ENCODE assay signal across 9 cellular contexts in the genomic region with DNA sequence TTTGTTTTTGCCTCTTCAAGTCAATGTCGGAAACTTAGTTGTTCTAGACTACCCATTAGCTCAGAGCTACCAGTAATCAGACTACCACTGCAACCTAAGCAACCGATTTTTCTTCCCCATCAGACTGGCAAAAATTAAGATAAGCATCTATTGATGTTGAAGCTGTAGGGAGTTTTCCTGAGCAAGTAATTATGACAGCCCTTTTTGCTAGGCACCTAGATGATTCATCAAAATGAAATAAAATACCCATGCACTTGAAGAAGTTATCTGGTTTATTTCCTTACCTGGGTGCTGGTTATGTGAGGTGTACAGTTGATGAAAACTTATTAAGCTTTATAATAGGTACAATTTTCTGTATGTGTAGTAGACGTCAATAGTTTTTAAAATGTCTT. TPM values are rescaled to one million over a fixed set of nuclear protein-coding genes. Genes with fewer than 3 reads are reported as not detected.
A peak's percentile ranks its signal among the peaks of the same experiment; 100 is the strongest.
DNase-seq lines count a peak whose midpoint lies in the region; ATAC-seq and TF ChIP-seq lines count a peak whose summit lies in the region.
"Had no signal": no experiment of that assay in that cellular context is flagged by ENCODE, and none has a peak within 500 bp of the region (broad histone marks: within the 10 kb centered on the region; RNA-seq: fewer than 3 reads in every experiment).

No MANE protein-coding gene starts in this region.

- H3K27me3 ChIP-seq in OCI-LY3 (ENCODE audit: low read depth, low read length) (no peaks in the 10 kb centered on the region), ovary (no peaks in the 10 kb centered on the region)

- CTCF ChIA-PET in Calu3 (lab: Charles Lee), result no interaction called here

- H3K4me2 ChIP-seq in OCI-LY3 (ENCODE audit: low read length), result peak overlapping the region; percentile 91

- H3K36me3 ChIP-seq in OCI-LY3 (replicated peaks; ENCODE audit: low read depth, low read length) (peaks cover 5% of the 10 kb centered on the region), ovary (no peaks in the 10 kb centered on the region)

- H3K4me1 ChIP-seq in OCI-LY3 (ENCODE audit: low read length) (peaks cover 11% of the 10 kb centered on the region), ovary (ENCODE audit: insufficient read depth) (peaks cover 7% of the 10 kb centered on the region)

- intact Hi-C loops in Calu3 (cut with micrococcal nuclease; ENCODE audit: unreplicated experiment) (no loop called here), ovary (cut with DNase I) (no loop called here), posterior cingulate gyrus (cut with DNase I) (no loop called here)

- H3K9me3 ChIP-seq in OCI-LY3 (ENCODE audit: insufficient read depth, low read length), result no peaks in the 10 kb centered on the region
- H3K9me3 ChIP-seq in ovary, result no peaks in the 10 kb centered on the region

- no peak for TF ChIP-seq CTCF in Calu3 (IDR thresholded peaks at IDR 0.05; ENCODE audit: unreplicated experiment)
- TF ChIP-seq CTCF in OCI-LY3 (IDR thresholded peaks at IDR 0.05; ENCODE audit: low read depth, low read length), result no peak
- TF ChIP-seq CTCF in epithelial cell of esophagus (IDR thresholded peaks at IDR 0.05; ENCODE audit: insufficient read depth, low read depth, low read length, missing control alignments), result no peak
- TF ChIP-seq CTCF in ovary (IDR thresholded peaks at IDR 0.05), result no peak

- H3K4me3 ChIP-seq in OCI-LY3 (ENCODE audit: low read length) (peak overlapping the region; percentile 94), epithelial cell of esophagus (ENCODE audit: low read length) (peak overlapping the region; percentile 82), ovary (peak overlapping the region; percentile 67)

- 26 to 39% (median 27%) methylated on average over 3 of the region's 3 CpGs for WGBS in ovary, 3 donors

- peaks cover 14% of the 10 kb centered on the region for H3K27me3 Mint-ChIP-seq in Calu3 (ENCODE audit: unreplicated experiment)

- H3K27ac ChIP-seq in OCI-LY3 (ENCODE audit: low read length), result no peak overlapping the region
- peak overlapping the region in 1 of 2 donors; percentile 69 for H3K27ac ChIP-seq in ovary

- H3K36me3 Mint-ChIP-seq in Calu3 (ENCODE audit: insufficient read depth, unreplicated experiment), result peaks cover 18% of the 10 kb centered on the region

- H3K9ac ChIP-seq in OCI-LY3 (ENCODE audit: low read length), result peak overlapping the region; percentile 79

- TF ChIP-seq EP300 in ovary (IDR thresholded peaks at IDR 0.05), result no peak

- peak overlapping the region; percentile 83 for H2AFZ ChIP-seq in OCI-LY3 (ENCODE audit: low read depth, low read length)

- TF ChIP-seq POLR2A in ovary (IDR thresholded peaks at IDR 0.05), result no peak

- no peak for ATAC-seq in HG03439 (IDR thresholded peaks at IDR 0.05; ENCODE audit: unreplicated experiment)

- peak overlapping the region; percentile 95 for H3K4me3 Mint-ChIP-seq in Calu3 (ENCODE audit: low read depth, unreplicated experiment)

- H3K4me1 Mint-ChIP-seq in Calu3 (ENCODE audit: low read depth, unreplicated experiment), result peaks cover 8% of the 10 kb centered on the region

- no peak overlapping the region for H3K27ac Mint-ChIP-seq in Calu3 (ENCODE audit: unreplicated experiment)

- no peaks in the 10 kb centered on the region for H4K20me1 ChIP-seq in OCI-LY3 (ENCODE audit: insufficient read depth, low read length)

- peaks cover 10% of the 10 kb centered on the region for H3K79me2 ChIP-seq in OCI-LY3 (ENCODE audit: low read length)

- no peaks in the 10 kb centered on the region for H3K9me3 Mint-ChIP-seq in Calu3 (ENCODE audit: low read depth, unreplicated experiment)

- no TSS peak for BruUV-seq in Calu3 (replicated peaks; lab: Mats Ljungman, UMichigan)

- DNase-seq in Calu3 (no peak), epithelial cell of esophagus (ENCODE audit: low read depth) (no peak), ovary (no peak), mesenteric fat pad (ENCODE audit: low spot score) (no peak), posterior cingulate gyrus (no peak), putamen (ENCODE audit: low spot score) (no peak)

RNA-seq across cellular contexts. Expression of gene COMMD4, which starts 0.6 kb away (rescaled TPM):
- total RNA-seq in Calu3 (2022) (109 TPM in 2 replicates), ovary (10 to 100 TPM; 26.2 to 48.6 (median 42.0) TPM), mesenteric fat pad (41.5 TPM)
- 10 to 100 TPM; 12.1 to 67.9 TPM for polyA plus RNA-seq in ovary

RNA-seq across cellular contexts. Expression of gene NEIL1, which starts 11.5 kb away (rescaled TPM):
- total RNA-seq in Calu3 (2022) (11.8 and 13.2 TPM in 2 replicates), ovary (10 to 100 TPM; 21.2 to 80.2 (median 36.1) TPM), mesenteric fat pad (17.9 TPM)
- polyA plus RNA-seq in ovary, result 10 to 100 TPM in 1 of 2 donors, 1 to 10 TPM in 1; 8.1 to 31.5 TPM

RNA-seq across cellular contexts. Expression of gene MAN2C1, which starts 33.1 kb away (rescaled TPM):
- total RNA-seq in Calu3 (2022) (239 and 243 TPM in 2 replicates), ovary (100 to 1,000 TPM; 166 to 277 (median 223) TPM), mesenteric fat pad (208 TPM)
- polyA plus RNA-seq in ovary, result 100 to 1,000 TPM in 1 of 2 donors, 10 to 100 TPM in 1; 48.9 to 247 TPM

RNA-seq across cellular contexts. Expression of gene GOLGA6D, which starts 52.7 kb away (rescaled TPM):
- total RNA-seq in Calu3 (2022), result 0.27 TPM in 1 of 2 replicates, not detected in the other
- total RNA-seq in ovary, result under 1 TPM in 2 of 7 donors, not detected in 5; 0.07 to 0.10 TPM
- polyA plus RNA-seq in ovary, result under 1 TPM in 1 of 2 donors, not detected in 1; 0.02 TPM
- not detected for total RNA-seq in mesenteric fat pad
- polyA plus RNA-seq: esophagus had no signal
